In genomic region chr18:26863122-26863879, GRCh38 we compare ENCODE assay signal across 8 cellular contexts. TPM values are rescaled to one million over a fixed set of nuclear protein-coding genes. Genes with fewer than 3 reads are reported as not detected.
A peak's percentile ranks its signal among the peaks of the same experiment; 100 is the strongest.
DNase-seq lines count a peak whose midpoint lies in the region; ATAC-seq and TF ChIP-seq lines count a peak whose summit lies in the region.

No MANE protein-coding gene starts in this region.

- H3K9me3 ChIP-seq in endodermal cell (ENCODE audit: control insufficient read depth, low read length) (no peaks in the 10 kb centered on the region), mucosa of rectum (ENCODE audit: control insufficient read depth in 2 of 2, low read length in 2 of 2) (no peaks in the 10 kb centered on the region)

- no peak overlapping the region for H3K27ac Mint-ChIP-seq in endodermal cell
- no peak overlapping the region for H3K27ac Mint-ChIP-seq in HFFc6
- no peak overlapping the region for H3K27ac Mint-ChIP-seq in activated naive CD4-positive, alpha-beta T cell treated with anti-CD3 and anti-CD28 coated beads for 36 hours

- peaks cover 12% of the 10 kb centered on the region for H3K4me1 Mint-ChIP-seq in endodermal cell
- H3K4me1 Mint-ChIP-seq in HFFc6 (ENCODE audit: low read depth), result no peaks in the 10 kb centered on the region
- no peaks in the 10 kb centered on the region for H3K4me1 Mint-ChIP-seq in activated naive CD4-positive, alpha-beta T cell treated with anti-CD3 and anti-CD28 coated beads for 36 hours (ENCODE audit: low read depth)

- H3K36me3 ChIP-seq in endodermal cell (ENCODE audit: control insufficient read depth, insufficient read depth, low read length), result no peaks in the 10 kb centered on the region
- no peaks in the 10 kb centered on the region for H3K36me3 ChIP-seq in mucosa of rectum (ENCODE audit: control insufficient read depth in 2 of 2, insufficient read depth in 2 of 2, low read length in 2 of 2)

- H3K27me3 ChIP-seq in endodermal cell (ENCODE audit: control insufficient read depth, insufficient read depth, low read length, poor library complexity, severe bottlenecking) (peaks cover 30% of the 10 kb centered on the region), mucosa of rectum (ENCODE audit: control insufficient read depth in 2 of 2, insufficient read depth in 2 of 2, low read length in 2 of 2) (peaks cover 3 to 6% of the 10 kb centered on the region in 2 donors)

- H3K9me3 Mint-ChIP-seq in endodermal cell, result no peaks in the 10 kb centered on the region
- H3K9me3 Mint-ChIP-seq in HFFc6, result peaks cover 23% of the 10 kb centered on the region
- no peaks in the 10 kb centered on the region for H3K9me3 Mint-ChIP-seq in activated naive CD4-positive, alpha-beta T cell treated with anti-CD3 and anti-CD28 coated beads for 36 hours

- 12 to 18% methylated on average over 6 to 40 of the region's 40 CpGs for WGBS in endodermal cell (ENCODE audit: insufficient coverage in 1 of 2, insufficient read length in 1 of 2), 2 experiments

- H3K4me3 Mint-ChIP-seq in endodermal cell, result peak overlapping the region; percentile 54
- H3K4me3 Mint-ChIP-seq in HFFc6, result no peak overlapping the region
- no peak overlapping the region for H3K4me3 Mint-ChIP-seq in activated naive CD4-positive, alpha-beta T cell treated with anti-CD3 and anti-CD28 coated beads for 36 hours

- POLR2A ChIA-PET in RWPE1 (lab: Yijun Ruan, JAX; ENCODE audit: low non-redundant PET), result interaction anchor here (0.7 kb wide), 1 partner anchor 11 kb away, joined by 5 read pairs; no protein-coding TSS in a partner anchor

- ATAC-seq in GM21723 (IDR thresholded peaks at IDR 0.05; ENCODE audit: unreplicated experiment), result no peak

- H3K4me1 ChIP-seq in endodermal cell (ENCODE audit: control insufficient read depth, insufficient read depth, low read length) (no peaks in the 10 kb centered on the region), mucosa of rectum (ENCODE audit: control insufficient read depth in 2 of 2, insufficient read depth in 2 of 2, low read length in 2 of 2) (no peaks in the 10 kb centered on the region)

- intact Hi-C loops in activated naive CD4-positive, alpha-beta T cell treated with anti-CD3 and anti-CD28 coated beads for 36 hours (cut with micrococcal nuclease), result no loop called here

- H3K36me3 Mint-ChIP-seq in endodermal cell (ENCODE audit: low read depth), result no peaks in the 10 kb centered on the region
- H3K36me3 Mint-ChIP-seq in HFFc6 (ENCODE audit: low read depth), result no peaks in the 10 kb centered on the region
- no peaks in the 10 kb centered on the region for H3K36me3 Mint-ChIP-seq in activated naive CD4-positive, alpha-beta T cell treated with anti-CD3 and anti-CD28 coated beads for 36 hours (ENCODE audit: low read depth)

- H3K9ac ChIP-seq in endodermal cell (ENCODE audit: extremely low read depth, low read length, poor library complexity, severe bottlenecking) (no peak overlapping the region), mucosa of rectum (ENCODE audit: low read depth in 1 of 2, low read length in 2 of 2) (peak overlapping the region in 1 of 2 donors; percentile 47)

- H3K27me3 Mint-ChIP-seq in endodermal cell (ENCODE audit: insufficient read depth) (peaks cover 55% of the 10 kb centered on the region), HFFc6 (ENCODE audit: insufficient read depth) (peaks cover 2% of the 10 kb centered on the region)
- H3K27me3 Mint-ChIP-seq in activated naive CD4-positive, alpha-beta T cell treated with anti-CD3 and anti-CD28 coated beads for 36 hours (ENCODE audit: low read depth), result peaks cover 17% of the 10 kb centered on the region

- TF ChIP-seq CTCF in endodermal cell (conservative IDR thresholded peaks at IDR 0.05) (no peak), HFFc6 (IDR thresholded peaks at IDR 0.05) (no peak), RWPE1 (conservative IDR thresholded peaks at IDR 0.05; ENCODE audit: low read depth) (no peak)

- peak overlapping the region; percentile 70 for H3K4me3 ChIP-seq in endodermal cell (ENCODE audit: low read length)
- peak overlapping the region; percentile 52 to 61 for H3K4me3 ChIP-seq in mucosa of rectum (ENCODE audit: low read length in 2 of 2)

- H3K27ac ChIP-seq in endodermal cell (ENCODE audit: low read depth, low read length) (no peak overlapping the region), mucosa of rectum (ENCODE audit: low read depth in 2 of 2, low read length in 2 of 2) (no peak overlapping the region), RWPE1 (no peak overlapping the region)

- DNase-seq in COLO668 (lab: John Stamatoyannopoulos, UW; ENCODE audit: unreplicated experiment) (peak; percentile 91), NCI-H2171 (lab: John Stamatoyannopoulos, UW) (peak; percentile 89), endodermal cell (peak; percentile 90), HFFc6 (no peak), RWPE1 (ENCODE audit: low spot score) (no peak)
- DNase-seq in activated naive CD4-positive, alpha-beta T cell treated with anti-CD3 and anti-CD28 coated beads for 36 hours, result no peak

- CTCF ChIA-PET in activated naive CD4-positive, alpha-beta T cell treated with anti-CD3 and anti-CD28 coated beads for 36 hours (lab: Charles Lee), result no interaction called here
- CTCF ChIA-PET in RWPE1 (lab: Yijun Ruan, JAX), result no interaction called here

RNA-seq across cellular contexts. Expression of gene AQP4, which starts 2.2 kb away (rescaled TPM):
- 10 to 100 TPM in 1 of 2 donors, 1 to 10 TPM in 1; 2.1 to 10.2 TPM for total RNA-seq in endodermal cell
- polyA plus RNA-seq in endodermal cell (2013, experiment 1 of 2), result 0.82 TPM
- polyA plus RNA-seq in endodermal cell (2013, experiment 2 of 2), result 0.46 TPM
- total RNA-seq in HFFc6 (2021; fragmentation: NEBNext Ultra II Directional; extraction: Animal tissue kit (Norgen Biotek cat#: 25700)), result not detected
- total RNA-seq in activated naive CD4-positive, alpha-beta T cell treated with anti-CD3 and anti-CD28 coated beads for 36 hours, result not detected

Comparison
In these comparisons a context has a peak if more than half of its experiments do, and no peak if none do; other contexts are left out.
1. DNase-seq: peak in COLO668 (single experiment), NCI-H2171 (single experiment) and endodermal cell (single experiment); none in HFFc6 (single experiment), activated naive CD4-positive, alpha-beta T cell treated with anti-CD3 and anti-CD28 coated beads for 36 hours (single experiment) and RWPE1 (single experiment).